ENCODE assay signal across 24 cellular contexts in the genomic region with DNA sequence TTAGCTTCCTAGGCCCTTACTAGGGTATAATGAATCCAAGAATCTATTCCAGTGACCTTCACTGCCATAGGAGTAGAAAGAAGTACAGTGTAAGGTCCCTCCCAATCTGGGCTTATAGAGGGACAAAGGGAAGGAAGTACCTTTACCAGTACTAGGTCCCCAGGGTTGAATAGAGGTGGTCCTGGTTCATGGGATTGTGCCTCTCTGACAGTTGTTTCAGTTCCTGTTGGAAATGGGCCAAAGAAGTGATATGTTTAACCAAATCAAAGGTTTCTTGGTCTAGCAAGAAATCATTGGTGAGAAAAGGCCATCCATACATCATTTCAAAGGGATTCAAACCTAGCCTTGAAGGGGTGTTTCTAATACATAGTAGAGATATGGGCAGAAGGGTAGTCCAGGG. TPM values are rescaled to one million over a fixed set of nuclear protein-coding genes. Genes with fewer than 3 reads are reported as not detected.
A peak's percentile ranks its signal among the peaks of the same experiment; 100 is the strongest.
DNase-seq lines count a peak whose midpoint lies in the region; ATAC-seq, FAIRE-seq and TF ChIP-seq lines count a peak whose summit lies in the region.
"Had no signal": no experiment of that assay in that cellular context is flagged by ENCODE, and none has a peak within 500 bp of the region (broad histone marks: within the 10 kb centered on the region; RNA-seq: fewer than 3 reads in every experiment).

No MANE protein-coding gene starts in this region.

- no peak for FAIRE-seq in GM12878 (lab: Jason Lieb, UNC)
- FAIRE-seq: A549, H1, HepG2 had no signal

- SMC1A ChIA-PET in GM12878 (lab: Charles Lee; ENCODE audit: uncharacterized antibody, unreplicated experiment) = no interaction called here

- H3K4me1 Mint-ChIP-seq in stimulated activated naive B cell treated with anti-CD40 and anti-IgM and Interleukin-4, amounts not matched to agents 10 μg/mL and 1 μg/mL and 100 μg/mL, for 72 hours = peaks cover 11 to 20% of the 10 kb centered on the region in 2 donors
- no peaks in the 10 kb centered on the region for H3K4me1 Mint-ChIP-seq in Calu3 (ENCODE audit: low read depth, unreplicated experiment)
- H3K4me1 Mint-ChIP-seq: CD14-positive monocyte; CD8-positive, alpha-beta memory T cell had no signal

- peaks cover 0 to 3% (median 0%) of the 10 kb centered on the region in 11 experiments; a peak in 7 of 22 replicates for H3K9me3 ChIP-seq in BLaER1 treated with 17β-estradiol and CSF1 and Interleukin-3, amounts not matched to agents 10 nM and 100 nM (replicated peaks in 1 of 11)
- no peaks in the 10 kb centered on the region for H3K9me3 ChIP-seq in GM12878 (replicated peaks; ENCODE audit: control insufficient read depth, insufficient read depth, low read length)
- H3K9me3 ChIP-seq: A549 had no signal

- no peaks in the 10 kb centered on the region for H3K9me3 Mint-ChIP-seq in stimulated activated naive B cell treated with anti-CD40 and anti-IgM and Interleukin-4, amounts not matched to agents 10 μg/mL and 1 μg/mL and 100 μg/mL, for 72 hours
- no peaks in the 10 kb centered on the region for H3K9me3 Mint-ChIP-seq in Calu3 (ENCODE audit: low read depth, unreplicated experiment)
- H3K9me3 Mint-ChIP-seq: CD14-positive monocyte; CD8-positive, alpha-beta memory T cell; T-helper 1 cell treated with Interleukin-12 subunit alpha and Interleukin-12 subunit beta and Interleukin-4 antibody, amounts not matched to agents 30 μg/mL and 1 μg/mL, for 36 hours had no signal

- H3K27me3 Mint-ChIP-seq in stimulated activated naive B cell treated with anti-CD40 and anti-IgM and Interleukin-4, amounts not matched to agents 10 μg/mL and 1 μg/mL and 100 μg/mL, for 72 hours = peaks cover 36 to 54% of the 10 kb centered on the region in 2 donors
- H3K27me3 Mint-ChIP-seq in Calu3 (ENCODE audit: unreplicated experiment) = peaks cover 98% of the 10 kb centered on the region

- DNase-seq in MV-4-11 (lab: John Stamatoyannopoulos, UW) (peak; percentile 24), GM12878 (ENCODE audit: low read depth, low spot score) (no peak), medulla oblongata (ENCODE audit: extremely low spot score) (no peak), Calu3 (no peak)
- no peak for DNase-seq in stimulated activated naive B cell treated with anti-CD40 and anti-IgM and Interleukin-4, amounts not matched to agents 10 μg/mL and 1 μg/mL and 100 μg/mL, for 72 hours
- DNase-seq: AML-193; CD8-positive, alpha-beta memory T cell; Kasumi-1; NCI-H1048; NCI-H1417; NCI-H1694; NCI-H2029 treated with DMSO at 0.1 percent for 48 hours; NCI-H526 treated with DMSO at 0.1 percent for 48 hours; SIG-M5 had no signal

- no TSS peak for BruUV-seq in GM12878 (replicated peaks; lab: Mats Ljungman, UMichigan)
- BruUV-seq in Calu3 (replicated peaks; lab: Mats Ljungman, UMichigan) = no TSS peak

- no peak overlapping the region for H3K27ac ChIP-seq in BLaER1 treated with 17β-estradiol and CSF1 and Interleukin-3, amounts not matched to agents 10 nM and 100 nM
- H3K27ac ChIP-seq in GM12878 (ENCODE audit: control insufficient read depth, insufficient read depth) = no peak overlapping the region
- H3K27ac ChIP-seq: A549, SK-N-MC had no signal

- H3K27ac Mint-ChIP-seq in stimulated activated naive B cell treated with anti-CD40 and anti-IgM and Interleukin-4, amounts not matched to agents 10 μg/mL and 1 μg/mL and 100 μg/mL, for 72 hours = no peak overlapping the region
- H3K27ac Mint-ChIP-seq in Calu3 (ENCODE audit: unreplicated experiment) = no peak overlapping the region
- H3K27ac Mint-ChIP-seq: CD8-positive, alpha-beta memory T cell; T-helper 1 cell treated with Interleukin-12 subunit alpha and Interleukin-12 subunit beta and Interleukin-4 antibody, amounts not matched to agents 30 μg/mL and 1 μg/mL, for 36 hours had no signal

- H3K36me3 Mint-ChIP-seq in stimulated activated naive B cell treated with anti-CD40 and anti-IgM and Interleukin-4, amounts not matched to agents 10 μg/mL and 1 μg/mL and 100 μg/mL, for 72 hours = peaks cover 0 to 2% of the 10 kb centered on the region in 2 donors
- no peaks in the 10 kb centered on the region for H3K36me3 Mint-ChIP-seq in Calu3 (ENCODE audit: insufficient read depth, unreplicated experiment)
- H3K36me3 Mint-ChIP-seq: CD14-positive monocyte; CD8-positive, alpha-beta memory T cell had no signal

- TF ChIP-seq EP300 in GM12878 (IDR thresholded peaks at IDR 0.05; ENCODE audit: borderline replicate concordance in 1 of 2, control insufficient read depth in 1 of 2, low read depth in 2 of 2, low read length in 2 of 2) = no peak

- POLR2A ChIA-PET in GM12878 (lab: Charles Lee) = no interaction called here

- no peaks in the 10 kb centered on the region for H3K79me2 ChIP-seq in GM12878 (ENCODE audit: control insufficient read depth, insufficient read depth, low read length)

- H3K4me3 Mint-ChIP-seq in stimulated activated naive B cell treated with anti-CD40 and anti-IgM and Interleukin-4, amounts not matched to agents 10 μg/mL and 1 μg/mL and 100 μg/mL, for 72 hours = no peak overlapping the region
- H3K4me3 Mint-ChIP-seq in Calu3 (ENCODE audit: low read depth, unreplicated experiment) = no peak overlapping the region
- H3K4me3 Mint-ChIP-seq: CD14-positive monocyte; CD8-positive, alpha-beta memory T cell; T-helper 1 cell treated with Interleukin-12 subunit alpha and Interleukin-12 subunit beta and Interleukin-4 antibody, amounts not matched to agents 30 μg/mL and 1 μg/mL, for 36 hours had no signal

- no peak for TF ChIP-seq RAD21 in GM12878 (IDR thresholded peaks at IDR 0.05; ENCODE audit: insufficient read depth, low read depth, low read length)

- no peak for ATAC-seq in GM12878
- ATAC-seq in stimulated activated naive B cell treated with anti-CD40 and anti-IgM and Interleukin-4, amounts not matched to agents 10 μg/mL and 1 μg/mL and 100 μg/mL, for 72 hours (replicated peaks) = peak; percentile 70 to 78
- no peak for ATAC-seq in HG03432 (IDR thresholded peaks at IDR 0.05; ENCODE audit: unreplicated experiment)
- ATAC-seq: A549, HCT116, HepG2, Panc1 had no signal

- no peak for TF ChIP-seq POLR2A in GM12878 (IDR thresholded peaks at IDR 0.05; ENCODE audit: low read depth, low read length)

- peaks cover 0 to 16% (median 12%) of the 10 kb centered on the region in 11 experiments; a peak in 13 of 22 replicates for H3K27me3 ChIP-seq in BLaER1 treated with 17β-estradiol and CSF1 and Interleukin-3, amounts not matched to agents 10 nM and 100 nM
- peaks cover 0 to 5% of the 10 kb centered on the region in 2 experiments; a peak in 3 of 4 replicates for H3K27me3 ChIP-seq in GM12878 (replicated peaks in 1 of 2; ENCODE audit: control insufficient read depth in 2 of 2, insufficient read depth in 2 of 2, low read length in 1 of 2)

- peaks cover 4 to 33% (median 29%) of the 10 kb centered on the region in 10 experiments; a peak in 18 of 20 replicates for H3K4me1 ChIP-seq in BLaER1 treated with 17β-estradiol and CSF1 and Interleukin-3, amounts not matched to agents 10 nM and 100 nM
- no peaks in the 10 kb centered on the region for H3K4me1 ChIP-seq in GM12878 (ENCODE audit: control insufficient read depth, insufficient read depth, low read length)
- H3K4me1 ChIP-seq: A549 had no signal

- no peak for TF ChIP-seq CTCF in GM12878 (IDR thresholded peaks at IDR 0.05 in 2 of 3, conservative IDR thresholded peaks at IDR 0.05 in 1 of 3; ENCODE audit: control insufficient read depth in 2 of 3, extremely low read depth in 1 of 3, insufficient read depth in 1 of 3, low read depth in 3 of 3, low read length in 3 of 3)
- TF ChIP-seq CTCF in Calu3 (IDR thresholded peaks at IDR 0.05; ENCODE audit: unreplicated experiment) = no peak

- no peak overlapping the region for H3K4me3 ChIP-seq in BLaER1 treated with 17β-estradiol and CSF1 and Interleukin-3, amounts not matched to agents 10 nM and 100 nM
- no peak overlapping the region for H3K4me3 ChIP-seq in GM12878
- H3K4me3 ChIP-seq: A549, SK-N-MC had no signal

- H3K36me3 ChIP-seq in BLaER1 treated with 17β-estradiol and CSF1 and Interleukin-3, amounts not matched to agents 10 nM and 100 nM = no peaks in the 10 kb centered on the region
- H3K36me3 ChIP-seq in GM12878 (ENCODE audit: control insufficient read depth in 2 of 2, insufficient read depth in 2 of 2, low read length in 1 of 2) = no peaks in the 10 kb centered on the region

- CTCF ChIA-PET in GM12878 (lab: Yijun Ruan, JAX) = no interaction called here
- CTCF ChIA-PET in Calu3 (lab: Charles Lee) = no interaction called here

- intact Hi-C loops in GM12878 (cut with micrococcal nuclease; ENCODE audit: unreplicated experiment) (no loop called here), Calu3 (cut with micrococcal nuclease; ENCODE audit: unreplicated experiment) (no loop called here)

- peak overlapping the region in 10 of 11 experiments; percentile 3 to 68 (median 54); a peak in 17 of 22 replicates for H3K4me2 ChIP-seq in BLaER1 treated with 17β-estradiol and CSF1 and Interleukin-3, amounts not matched to agents 10 nM and 100 nM
- no peak overlapping the region for H3K4me2 ChIP-seq in GM12878 (ENCODE audit: control insufficient read depth, insufficient read depth)
- H3K4me2 ChIP-seq: A549 had no signal

- H4K20me1 ChIP-seq in BLaER1 treated with 17β-estradiol and CSF1 and Interleukin-3, amounts not matched to agents 10 nM and 100 nM = no peaks in the 10 kb centered on the region; a peak in 2 of 22 replicates
- H4K20me1 ChIP-seq in GM12878 (ENCODE audit: control insufficient read depth, insufficient read depth) = no peaks in the 10 kb centered on the region

- RAD21 ChIA-PET in GM12878 (lab: Charles Lee; ENCODE audit: unreplicated experiment) = no interaction called here

- no peak overlapping the region for H3K9ac ChIP-seq in BLaER1 treated with 17β-estradiol and CSF1 and Interleukin-3, amounts not matched to agents 10 nM and 100 nM
- H3K9ac ChIP-seq in GM12878 (ENCODE audit: control insufficient read depth, insufficient read depth, low read length) = no peak overlapping the region

- in situ Hi-C loops in GM12878 (cut with MboI) = no loop called here

- H2AFZ ChIP-seq in GM12878 (ENCODE audit: control insufficient read depth, low read depth, low read length) = no peak overlapping the region

RNA-seq across cellular contexts. Expression of gene ZNHIT3, which starts 16.0 kb away (rescaled TPM):
- total RNA-seq in GM12878 (2013; cell fraction: nucleolus; rRNA removed) = 28.1 and 32.6 TPM in 2 replicates
- total RNA-seq in GM12878 (2014; rRNA removed) (36.1 and 39.9 TPM in 2 replicates), GM12878 (2014; rRNA removed; fragmentation: Illumina TruSeq; extraction: Trizol) (48.1 and 53.3 TPM in 2 replicates), GM12878 (2021) (31.8 and 34.1 TPM in 2 replicates), Calu3 (2022) (32.6 and 33.6 TPM in 2 replicates)
- polyA plus RNA-seq in GM12878 (2011; ENCODE audit: low read depth) = 73.0 TPM
- polyA plus RNA-seq in GM12878 (2011; rRNA removed) (116 and 141 TPM in 2 replicates), GM12878 (2014; fragmentation: Illumina TruSeq; extraction: Trizol) (44.8 and 48.5 TPM in 2 replicates), GM12878 (2014; fragmentation: Nextera tagmentation; extraction: Ambion mirVana) (100 to 1,000 TPM; 110 to 128 TPM), GM12878 (2014; rRNA removed) (37.8 and 38.7 TPM in 2 replicates), GM12878 (2016; fragmentation: Nextera tagmentation; extraction: Ambion mirVana) (10 to 100 TPM; 62.7 to 66.9 TPM)
- 72.8 and 80.4 TPM in 2 replicates for polyA plus RNA-seq in GM12878 (2011; cell fraction: cytosol; rRNA removed)
- polyA plus RNA-seq in GM12878 (2011; cell fraction: nucleus; rRNA removed) = 36.5 and 50.1 TPM in 2 replicates
- 45.6 and 56.0 TPM in 2 replicates for polyA plus RNA-seq in GM12878 (2012)
- polyA minus RNA-seq in GM12878 (2011; rRNA and poly(A)+ RNA removed) = 41.3 and 43.3 TPM in 2 replicates
- 6.7 and 9.5 TPM in 2 replicates for polyA minus RNA-seq in GM12878 (2011; cell fraction: cytosol; rRNA and poly(A)+ RNA removed)
- 10.8 and 18.0 TPM in 2 replicates for polyA minus RNA-seq in GM12878 (2011; cell fraction: nucleus; rRNA and poly(A)+ RNA removed)

Comparison
In these comparisons a context has a peak if more than half of its experiments do, and no peak if none do; other contexts are left out.
1. ATAC-seq: peak in stimulated activated naive B cell treated with anti-CD40 and anti-IgM and Interleukin-4, amounts not matched to agents 10 μg/mL and 1 μg/mL and 100 μg/mL, for 72 hours (2 of 2); none in GM12878 (single experiment) and HG03432 (single experiment).